8 cellular contexts compared by ENCODE assay signal in genomic region chr3:119323401-119324107, GRCh38. TPM values are rescaled to one million over a fixed set of nuclear protein-coding genes. Genes with fewer than 3 reads are reported as not detected.
DNase-seq lines count a peak whose midpoint lies in the region; ATAC-seq, FAIRE-seq and TF ChIP-seq lines count a peak whose summit lies in the region.

No MANE protein-coding gene starts in this region.

- peak overlapping the region; percentile 56 to 78 for H3K4me3 ChIP-seq in gastroesophageal sphincter
- peak overlapping the region; percentile 49 to 69 for H3K4me3 ChIP-seq in small intestine (ENCODE audit: low read depth in 1 of 2, low read length in 2 of 2)

- 30 to 46% methylated on average over 12 to 15 of the region's 18 CpGs for WGBS in gastroesophageal sphincter (ENCODE audit: low coverage in 1 of 2), 2 donors
- 38 to 48% (median 40%) methylated on average over 18 of the region's 18 CpGs for WGBS in small intestine, 3 donors

- no peak for FAIRE-seq in small intestine (lab: Jason Lieb, UNC)

- H3K27ac Mint-ChIP-seq in activated CD8-positive, alpha-beta T cell treated with anti-CD3 and anti-CD28 coated beads for 36 hours, result peak overlapping the region; percentile 91

- no peak for TF ChIP-seq POLR2A in gastroesophageal sphincter (IDR thresholded peaks at IDR 0.05)

- H3K27me3 ChIP-seq in gastroesophageal sphincter (no peaks in the 10 kb centered on the region), small intestine (ENCODE audit: control insufficient read depth in 2 of 2, insufficient read depth in 2 of 2, low read length in 2 of 2) (no peaks in the 10 kb centered on the region)

- H3K36me3 ChIP-seq in gastroesophageal sphincter (no peaks in the 10 kb centered on the region), small intestine (ENCODE audit: control insufficient read depth in 2 of 2, insufficient read depth in 2 of 2, low read length in 2 of 2) (no peaks in the 10 kb centered on the region)

- CTCF ChIA-PET in activated CD8-positive, alpha-beta T cell treated with anti-CD3 and anti-CD28 coated beads for 36 hours (lab: Charles Lee), result interaction anchor here (1.1 to 2.8 kb wide), 5 partner anchors 19 to 30 kb away, joined by 3 to 13 read pairs (median 5); partner anchors contain the start of gene ARHGAP31

- H3K9me3 ChIP-seq in gastroesophageal sphincter, result no peaks in the 10 kb centered on the region
- no peaks in the 10 kb centered on the region for H3K9me3 ChIP-seq in small intestine (ENCODE audit: control insufficient read depth, low read depth)

- H3K9me3 Mint-ChIP-seq in activated CD8-positive, alpha-beta T cell treated with anti-CD3 and anti-CD28 coated beads for 36 hours, result no peaks in the 10 kb centered on the region

- TF ChIP-seq EP300 in gastroesophageal sphincter (IDR thresholded peaks at IDR 0.05), result no peak

- peak overlapping the region; percentile 70 to 99 (median 96) for H3K27ac ChIP-seq in gastroesophageal sphincter
- H3K27ac ChIP-seq in small intestine (ENCODE audit: low read depth in 1 of 2, low read length in 1 of 2), result peak overlapping the region; percentile 41 to 96

- DNase-seq in DMS53 treated with DMSO at 0.1 percent for 48 hours (lab: John Stamatoyannopoulos, UW; ENCODE audit: unreplicated experiment), result peak; percentile 26
- DNase-seq in HuH-7 (ENCODE audit: low spot score), result peak; percentile 25
- peak; percentile 56 for DNase-seq in activated CD8-positive, alpha-beta T cell treated with anti-CD3 and anti-CD28 coated beads for 36 hours
- DNase-seq in small intestine, result peak; percentile 29
- no peak for DNase-seq in amygdala (lab: John Stamatoyannopoulos, UW)
- no peak for DNase-seq in DMS 273 treated with DMSO at 0.1 percent for 48 hours (lab: John Stamatoyannopoulos, UW)

- intact Hi-C loops in activated CD8-positive, alpha-beta T cell treated with anti-CD3 and anti-CD28 coated beads for 36 hours (cut with micrococcal nuclease), result loop anchor here (2.0 kb wide), 1 partner anchor 29 kb away; the partner anchor contains the start of gene ARHGAP31

- H3K36me3 Mint-ChIP-seq in activated CD8-positive, alpha-beta T cell treated with anti-CD3 and anti-CD28 coated beads for 36 hours (ENCODE audit: low read depth), result peaks cover 7% of the 10 kb centered on the region

- H3K4me1 ChIP-seq in gastroesophageal sphincter (peaks cover 0 to 33% (median 5%) of the 10 kb centered on the region in 3 donors), small intestine (ENCODE audit: control insufficient read depth in 2 of 2, insufficient read depth in 1 of 2, low read depth in 1 of 2, low read length in 1 of 2) (peaks cover 0 to 4% of the 10 kb centered on the region in 2 donors)

- POLR2A ChIA-PET in activated CD8-positive, alpha-beta T cell treated with anti-CD3 and anti-CD28 coated beads for 36 hours (lab: Charles Lee), result interaction anchor here (0.9 to 2.3 kb wide), 6 partner anchors 11 to 83 kb away, joined by 4 to 28 read pairs (median 5); partner anchors contain the start of genes ARHGAP31 and B4GALT4

- ATAC-seq in GM21526 (IDR thresholded peaks at IDR 0.05; ENCODE audit: low FRiP score, unreplicated experiment) (peak; percentile 31), gastroesophageal sphincter (no peak)
- peak; percentile 46 for ATAC-seq in activated CD8-positive, alpha-beta T cell treated with anti-CD3 and anti-CD28 coated beads for 36 hours

- no peak for TF ChIP-seq CTCF in activated CD8-positive, alpha-beta T cell treated with anti-CD3 and anti-CD28 coated beads for 36 hours (IDR thresholded peaks at IDR 0.05)
- TF ChIP-seq CTCF in gastroesophageal sphincter (IDR thresholded peaks at IDR 0.05), result no peak

- H3K4me1 Mint-ChIP-seq in activated CD8-positive, alpha-beta T cell treated with anti-CD3 and anti-CD28 coated beads for 36 hours (ENCODE audit: low read depth), result peaks cover 48% of the 10 kb centered on the region

- peak overlapping the region; percentile 73 for H3K4me3 Mint-ChIP-seq in activated CD8-positive, alpha-beta T cell treated with anti-CD3 and anti-CD28 coated beads for 36 hours

- no peaks in the 10 kb centered on the region for H3K27me3 Mint-ChIP-seq in activated CD8-positive, alpha-beta T cell treated with anti-CD3 and anti-CD28 coated beads for 36 hours

RNA-seq across cellular contexts. Expression of gene ARHGAP31, which starts 29.4 kb away (rescaled TPM):
- total RNA-seq in activated CD8-positive, alpha-beta T cell treated with anti-CD3 and anti-CD28 coated beads for 36 hours, result 1 to 10 TPM; 6.6 to 8.0 TPM
- total RNA-seq in gastroesophageal sphincter, result 10 to 100 TPM; 19.8 to 28.7 (median 22.6) TPM
- polyA plus RNA-seq in small intestine, result 1 to 10 TPM in 2 of 3 donors, under 1 TPM in 1; 0.89 to 6.4 (median 3.0) TPM

Comparison
In these comparisons a context has a peak if more than half of its experiments do, and no peak if none do; other contexts are left out.
1. DNase-seq: peak in DMS53 treated with DMSO at 0.1 percent for 48 hours (single experiment), HuH-7 (single experiment), activated CD8-positive, alpha-beta T cell treated with anti-CD3 and anti-CD28 coated beads for 36 hours (single experiment) and small intestine (single experiment); none in amygdala (0 of 56) and DMS 273 treated with DMSO at 0.1 percent for 48 hours (single experiment).